In genomic region chr1:160251687-160252526, GRCh38 we compare ENCODE assay signal across 8 cellular contexts. TPM values are rescaled to one million over a fixed set of nuclear protein-coding genes. Genes with fewer than 3 reads are reported as not detected.
DNase-seq lines count a peak whose midpoint lies in the region; ATAC-seq and TF ChIP-seq lines count a peak whose summit lies in the region.

No MANE protein-coding gene starts in this region.

- 73 to 79% methylated on average over 5 of the region's 5 CpGs for WGBS in tibial nerve, 2 donors

- DNase-seq in AG04449 (ENCODE audit: low read depth, low spot score) (no peak), HuH-7.5 (ENCODE audit: low spot score) (peak; percentile 61), OCI-M1 (lab: John Stamatoyannopoulos, UW) (peak; percentile 87), fibroblast of peridontal ligament (ENCODE audit: extremely low read depth) (peak; percentile 83), nephron progenitor cell (peak; percentile 53), tibial nerve (ENCODE audit: low spot score in 2 of 2) (peak; percentile 43 to 72)
- peak; percentile 36 for DNase-seq in activated T-helper 1 cell treated with anti-CD3 and anti-CD28 coated beads, Interleukin-12 subunit alpha, Interleukin-12 subunit beta, Interleukin-2, Interleukin-4 antibody, amounts not matched to agents 30 ng/mL and 10 ng/mL and 1 ng/mL, durations not matched to agents 14 hours and 24 hours and 36 hours (ENCODE audit: low spot score)

- no peak for TF ChIP-seq POLR2A in tibial nerve (IDR thresholded peaks at IDR 0.05)

- H3K4me3 Mint-ChIP-seq in activated T-helper 1 cell treated with anti-CD3 and anti-CD28 coated beads, Interleukin-12 subunit alpha, Interleukin-12 subunit beta, Interleukin-2, Interleukin-4 antibody, amounts not matched to agents 30 ng/mL and 10 ng/mL and 1 ng/mL, durations not matched to agents 14 hours and 24 hours and 36 hours = no peak overlapping the region
- H3K4me3 Mint-ChIP-seq in nephron progenitor cell = no peak overlapping the region

- H3K4me3 ChIP-seq in AG04449 (ENCODE audit: low read depth, low read length) (no peak overlapping the region), tibial nerve (no peak overlapping the region)

- H3K27me3 ChIP-seq in tibial nerve = no peaks in the 10 kb centered on the region

- peaks cover 13% of the 10 kb centered on the region for H3K4me1 Mint-ChIP-seq in activated T-helper 1 cell treated with anti-CD3 and anti-CD28 coated beads, Interleukin-12 subunit alpha, Interleukin-12 subunit beta, Interleukin-2, Interleukin-4 antibody, amounts not matched to agents 30 ng/mL and 10 ng/mL and 1 ng/mL, durations not matched to agents 14 hours and 24 hours and 36 hours (ENCODE audit: low read depth)
- H3K4me1 Mint-ChIP-seq in nephron progenitor cell = peaks cover 37% of the 10 kb centered on the region

- CTCF ChIA-PET in AG04449 (lab: Yijun Ruan, JAX) = interaction anchor here (0.6 to 12.6 kb wide), 54 partner anchors 9 to 221 kb away, joined by 3 to 171 read pairs (median 6); partner anchors contain the start of genes CASQ1, DCAF8, IGSF8 and KCNJ9

- H3K27ac ChIP-seq in tibial nerve = peak overlapping the region in 3 of 4 donors; percentile 44 to 64 (median 61)

- POLR2A ChIA-PET in AG04449 (lab: Yijun Ruan, JAX) = interaction anchor here (1.2 kb wide), 1 partner anchor 12 kb away, joined by 4 read pairs; no protein-coding TSS in a partner anchor

- peak; percentile 79 for ATAC-seq in GM18511 (IDR thresholded peaks at IDR 0.05; ENCODE audit: unreplicated experiment)

- intact Hi-C loops in activated T-helper 1 cell treated with anti-CD3 and anti-CD28 coated beads, Interleukin-12 subunit alpha, Interleukin-12 subunit beta, Interleukin-2, Interleukin-4 antibody, amounts not matched to agents 30 ng/mL and 10 ng/mL and 1 ng/mL, durations not matched to agents 14 hours and 24 hours and 36 hours (cut with micrococcal nuclease) = loop anchor here (1.0 kb wide), 4 partner anchors 9 to 151 kb away; no protein-coding TSS in a partner anchor

- H3K9me3 ChIP-seq in tibial nerve = no peaks in the 10 kb centered on the region

- peak overlapping the region; percentile 68 for H3K27ac Mint-ChIP-seq in activated T-helper 1 cell treated with anti-CD3 and anti-CD28 coated beads, Interleukin-12 subunit alpha, Interleukin-12 subunit beta, Interleukin-2, Interleukin-4 antibody, amounts not matched to agents 30 ng/mL and 10 ng/mL and 1 ng/mL, durations not matched to agents 14 hours and 24 hours and 36 hours
- H3K27ac Mint-ChIP-seq in nephron progenitor cell = peak overlapping the region; percentile 18

- H3K27me3 Mint-ChIP-seq in activated T-helper 1 cell treated with anti-CD3 and anti-CD28 coated beads, Interleukin-12 subunit alpha, Interleukin-12 subunit beta, Interleukin-2, Interleukin-4 antibody, amounts not matched to agents 30 ng/mL and 10 ng/mL and 1 ng/mL, durations not matched to agents 14 hours and 24 hours and 36 hours (ENCODE audit: insufficient read depth) = no peaks in the 10 kb centered on the region
- no peaks in the 10 kb centered on the region for H3K27me3 Mint-ChIP-seq in nephron progenitor cell (ENCODE audit: low read depth, poor library complexity)

- no peak for TF ChIP-seq EP300 in tibial nerve (IDR thresholded peaks at IDR 0.05)

- TF ChIP-seq CTCF in AG04449 (IDR thresholded peaks at IDR 0.05; ENCODE audit: insufficient read depth, low read length, missing control alignments) (peak; percentile 54), nephron progenitor cell (IDR thresholded peaks at IDR 0.05) (peak; percentile 62), tibial nerve (IDR thresholded peaks at IDR 0.05) (peak; percentile 45 to 88 (median 68))

- peaks cover 14% of the 10 kb centered on the region for H3K36me3 Mint-ChIP-seq in activated T-helper 1 cell treated with anti-CD3 and anti-CD28 coated beads, Interleukin-12 subunit alpha, Interleukin-12 subunit beta, Interleukin-2, Interleukin-4 antibody, amounts not matched to agents 30 ng/mL and 10 ng/mL and 1 ng/mL, durations not matched to agents 14 hours and 24 hours and 36 hours (ENCODE audit: low read depth)
- H3K36me3 Mint-ChIP-seq in nephron progenitor cell (ENCODE audit: low read depth) = peaks cover 51% of the 10 kb centered on the region

- H3K9me3 Mint-ChIP-seq in activated T-helper 1 cell treated with anti-CD3 and anti-CD28 coated beads, Interleukin-12 subunit alpha, Interleukin-12 subunit beta, Interleukin-2, Interleukin-4 antibody, amounts not matched to agents 30 ng/mL and 10 ng/mL and 1 ng/mL, durations not matched to agents 14 hours and 24 hours and 36 hours = no peaks in the 10 kb centered on the region
- H3K9me3 Mint-ChIP-seq in nephron progenitor cell = no peaks in the 10 kb centered on the region

- peaks cover 0 to 38% (median 2%) of the 10 kb centered on the region in 4 donors for H3K4me1 ChIP-seq in tibial nerve

- peaks cover 0 to 15% (median 0%) of the 10 kb centered on the region in 3 donors for H3K36me3 ChIP-seq in tibial nerve

RNA-seq across cellular contexts. Expression of gene DCAF8, which starts 10.4 kb away (rescaled TPM):
- total RNA-seq in activated T-helper 1 cell treated with anti-CD3 and anti-CD28 coated beads, Interleukin-12 subunit alpha, Interleukin-12 subunit beta, Interleukin-2, Interleukin-4 antibody, amounts not matched to agents 30 ng/mL and 10 ng/mL and 1 ng/mL, durations not matched to agents 14 hours and 24 hours and 36 hours = 112 and 117 TPM in 2 replicates
- 100 to 1,000 TPM; 126 to 186 (median 172) TPM for total RNA-seq in tibial nerve

RNA-seq across cellular contexts. Expression of gene PEX19, which starts 33.0 kb away (rescaled TPM):
- 55.9 and 59.0 TPM in 2 replicates for total RNA-seq in activated T-helper 1 cell treated with anti-CD3 and anti-CD28 coated beads, Interleukin-12 subunit alpha, Interleukin-12 subunit beta, Interleukin-2, Interleukin-4 antibody, amounts not matched to agents 30 ng/mL and 10 ng/mL and 1 ng/mL, durations not matched to agents 14 hours and 24 hours and 36 hours
- total RNA-seq in tibial nerve = 10 to 100 TPM; 66.6 to 85.9 (median 71.6) TPM

RNA-seq across cellular contexts. Expression of gene PEA15, which starts 46.7 kb away (rescaled TPM):
- total RNA-seq in activated T-helper 1 cell treated with anti-CD3 and anti-CD28 coated beads, Interleukin-12 subunit alpha, Interleukin-12 subunit beta, Interleukin-2, Interleukin-4 antibody, amounts not matched to agents 30 ng/mL and 10 ng/mL and 1 ng/mL, durations not matched to agents 14 hours and 24 hours and 36 hours = 71.2 and 71.3 TPM in 2 replicates
- 100 to 1,000 TPM; 144 to 154 (median 147) TPM for total RNA-seq in tibial nerve
